Comparison of ENCODE assay signal across 16 cellular contexts in the genomic region with DNA sequence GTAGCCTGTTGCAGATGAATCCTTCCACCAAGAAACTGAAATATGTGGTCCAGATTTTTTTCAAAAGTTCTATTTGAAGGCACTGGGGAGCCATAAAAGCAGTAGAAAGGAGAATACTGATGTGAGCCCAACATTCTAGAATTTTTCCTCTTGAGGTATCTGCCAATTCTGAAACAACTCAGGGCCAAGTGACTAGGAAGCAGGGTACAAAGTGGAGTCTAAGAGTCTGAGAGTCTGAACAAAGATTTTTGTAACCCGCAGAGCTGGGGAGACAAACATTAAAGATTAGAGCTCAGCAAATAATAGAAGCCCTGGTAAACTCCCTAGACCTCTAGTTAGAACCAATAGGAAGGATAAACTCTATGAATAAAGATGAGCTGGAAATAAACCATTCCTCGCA. TPM values are rescaled to one million over a fixed set of nuclear protein-coding genes. Genes with fewer than 3 reads are reported as not detected.
DNase-seq lines count a peak whose midpoint lies in the region; ATAC-seq lines count a peak whose summit lies in the region.
"Had no signal": no experiment of that assay in that cellular context is flagged by ENCODE, and none has a peak within 500 bp of the region (broad histone marks: within the 10 kb centered on the region; RNA-seq: fewer than 3 reads in every experiment).

No MANE protein-coding gene starts in this region.

- no peaks in the 10 kb centered on the region for H3K4me1 ChIP-seq in aorta (ENCODE audit: control insufficient read depth in 1 of 2, insufficient read depth in 2 of 2, low read length in 2 of 2)
- H3K4me1 ChIP-seq: BLaER1, Caco-2 had no signal

- no peak overlapping the region for H3K27ac ChIP-seq in aorta (ENCODE audit: low read depth in 1 of 2, low read length in 2 of 2)
- H3K27ac ChIP-seq: BLaER1, GM23248 had no signal

- H3K9me3 ChIP-seq in T-helper 17 cell (ENCODE audit: control insufficient read depth, low read length, poor library complexity, severe bottlenecking) (no peaks in the 10 kb centered on the region), aorta (ENCODE audit: control insufficient read depth, low read length) (peaks cover 2% of the 10 kb centered on the region)
- H3K9me3 ChIP-seq: BLaER1, Caco-2 had no signal

- 50 to 75% methylated on average over 2 of the region's 2 CpGs for WGBS in aorta, 2 donors

- no peak overlapping the region for H3K4me3 Mint-ChIP-seq in T-helper 17 cell
- H3K4me3 Mint-ChIP-seq: CD8-positive, alpha-beta memory T cell had no signal

- no peaks in the 10 kb centered on the region for H3K4me1 Mint-ChIP-seq in T-helper 17 cell
- H3K4me1 Mint-ChIP-seq: CD8-positive, alpha-beta memory T cell had no signal

- DNase-seq in T-helper 17 cell (no peak), globus pallidus (ENCODE audit: low spot score) (peak; percentile 9), pons (ENCODE audit: low spot score) (peak; percentile 10), aorta (no peak), middle frontal gyrus (ENCODE audit: extremely low spot score, low spot score) (no peak), kidney glomerular epithelial cell (lab: John Stamatoyannopoulos, UW) (no peak)
- DNase-seq: 8988T; AML-193; Caco-2; CD8-positive, alpha-beta memory T cell; DND-41; GF-D8; GM23248 had no signal

- no peaks in the 10 kb centered on the region for H3K27me3 ChIP-seq in aorta (ENCODE audit: control insufficient read depth in 1 of 2, insufficient read depth in 2 of 2, low read length in 1 of 2)
- H3K27me3 ChIP-seq: BLaER1 had no signal

- peaks cover 34% of the 10 kb centered on the region for H3K27me3 Mint-ChIP-seq in T-helper 17 cell

- no peak for ATAC-seq in T-helper 17 cell
- ATAC-seq in aorta (ENCODE audit: low FRiP score), result peak; percentile 69
- no peak for ATAC-seq in GM21717 (IDR thresholded peaks at IDR 0.05; ENCODE audit: unreplicated experiment)
- ATAC-seq: HCT116 had no signal

- H3K36me3 ChIP-seq in aorta (ENCODE audit: control insufficient read depth in 1 of 2, insufficient read depth in 2 of 2, low read length in 1 of 2), result no peaks in the 10 kb centered on the region
- H3K36me3 ChIP-seq: BLaER1 had no signal

- peak overlapping the region; percentile 14 for H3K27ac Mint-ChIP-seq in T-helper 17 cell
- H3K27ac Mint-ChIP-seq: CD8-positive, alpha-beta memory T cell had no signal

- H3K36me3 Mint-ChIP-seq in T-helper 17 cell (ENCODE audit: low read depth), result no peaks in the 10 kb centered on the region
- H3K36me3 Mint-ChIP-seq: CD8-positive, alpha-beta memory T cell had no signal

- no peak overlapping the region for H3K4me3 ChIP-seq in aorta (ENCODE audit: low read length in 2 of 2)
- H3K4me3 ChIP-seq: BLaER1, GM23248 had no signal

- intact Hi-C loops in aorta (cut with DNase I), result no loop called here

RNA-seq across cellular contexts. Expression of a gene that starts 58.2 kb away (rescaled TPM):
- 10 to 100 TPM; 55.9 to 65.1 TPM for total RNA-seq in T-helper 17 cell
- total RNA-seq in aorta, result 10 to 100 TPM; 39.7 to 60.7 TPM
- 10 to 100 TPM in 1 of 2 donors, 1 to 10 TPM in 1; 9.6 to 29.1 TPM for polyA plus RNA-seq in aorta
- total RNA-seq: Caco-2 had no signal

Comparison
In these comparisons a context has a peak if more than half of its experiments do, and no peak if none do; other contexts are left out.
1. DNase-seq: peak in globus pallidus (single experiment) and pons (single experiment); none in T-helper 17 cell (0 of 3), aorta (0 of 2), middle frontal gyrus (single experiment) and kidney glomerular epithelial cell (single experiment).